ENCODE assay signal across 16 cellular contexts in genomic region chr3:133124511-133124910, GRCh38.
DNase-seq lines count a peak whose midpoint lies in the region; ATAC-seq and TF ChIP-seq lines count a peak whose summit lies in the region.
"Had no signal": no experiment of that assay in that cellular context is flagged by ENCODE, and none has a peak within 500 bp of the region (broad histone marks: within the 10 kb centered on the region; RNA-seq: fewer than 3 reads in every experiment).

No MANE protein-coding gene starts in this region.

- H3K4me3 Mint-ChIP-seq in nephron progenitor cell, result no peak overlapping the region
- H3K4me3 Mint-ChIP-seq in natural killer cell, result no peak overlapping the region
- H3K4me3 Mint-ChIP-seq: activated CD4-positive, alpha-beta memory T cell treated with anti-CD3 and anti-CD28 coated beads for 36 hours; mesothelial cell of epicardium had no signal

- H3K27me3 Mint-ChIP-seq in nephron progenitor cell (ENCODE audit: low read depth, poor library complexity) (no peaks in the 10 kb centered on the region), natural killer cell (ENCODE audit: low read depth in 2 of 2) (no peaks in the 10 kb centered on the region)

- peaks cover 25% of the 10 kb centered on the region for H3K4me1 ChIP-seq in BE2C
- H3K4me1 ChIP-seq in lower lobe of right lung, result no peaks in the 10 kb centered on the region
- H3K4me1 ChIP-seq: right lobe of liver, testis had no signal

- H3K36me3 Mint-ChIP-seq in nephron progenitor cell (ENCODE audit: low read depth) (no peaks in the 10 kb centered on the region), natural killer cell (no peaks in the 10 kb centered on the region)
- H3K36me3 Mint-ChIP-seq: activated CD4-positive, alpha-beta memory T cell treated with anti-CD3 and anti-CD28 coated beads for 36 hours; activated naive CD4-positive, alpha-beta T cell treated with anti-CD3 and anti-CD28 coated beads, Interleukin-2, amount 50 U/mL, for 72 hours; mesothelial cell of epicardium had no signal

- ATAC-seq in lower lobe of right lung, result peak; percentile 19 to 56
- no peak for ATAC-seq in HG02973 (IDR thresholded peaks at IDR 0.05; ENCODE audit: unreplicated experiment)
- ATAC-seq in natural killer cell, result no peak
- ATAC-seq: activated naive CD4-positive, alpha-beta T cell treated with anti-CD3 and anti-CD28 coated beads, Interleukin-2, amount 50 U/mL, for 72 hours; right lobe of liver had no signal

- peak overlapping the region in 1 of 2 donors; percentile 5 for H3K27ac ChIP-seq in coronary artery
- no peak overlapping the region for H3K27ac ChIP-seq in lower lobe of right lung
- H3K27ac ChIP-seq: right lobe of liver, testis had no signal

- DNase-seq in BE2C (peak; percentile 79), NCI-H69 (lab: John Stamatoyannopoulos, UW) (peak; percentile 13), coronary artery (ENCODE audit: low spot score) (no peak), lower lobe of right lung (no peak), nephron progenitor cell (no peak), natural killer cell (no peak)
- DNase-seq in activated CD8-positive, alpha-beta memory T cell treated with anti-CD3 and anti-CD28 coated beads, Interleukin-2, amount 50 U/mL, for 48 hours, result no peak
- DNase-seq: activated CD4-positive, alpha-beta memory T cell treated with anti-CD3 and anti-CD28 coated beads for 36 hours; effector CD4-positive, alpha-beta T cell; NCI-H1694; right lobe of liver; T-helper 1 cell; testis had no signal

- TF ChIP-seq CTCF in BE2C (IDR thresholded peaks at IDR 0.05; ENCODE audit: low read depth, low read length) (no peak), coronary artery (IDR thresholded peaks at IDR 0.05) (no peak), lower lobe of right lung (IDR thresholded peaks at IDR 0.05) (no peak), nephron progenitor cell (IDR thresholded peaks at IDR 0.05) (no peak), natural killer cell (IDR thresholded peaks at IDR 0.05) (no peak)

- intact Hi-C loops in lower lobe of right lung (cut with DNase I), result no loop called here
- intact Hi-C loops in natural killer cell (cut with micrococcal nuclease), result no loop called here

- H3K9me3 ChIP-seq in BE2C (no peaks in the 10 kb centered on the region), lower lobe of right lung (no peaks in the 10 kb centered on the region)
- H3K9me3 ChIP-seq: right lobe of liver, testis had no signal

- H3K27me3 ChIP-seq in BE2C (no peaks in the 10 kb centered on the region), lower lobe of right lung (ENCODE audit: low read depth) (no peaks in the 10 kb centered on the region)
- H3K27me3 ChIP-seq: right lobe of liver, testis had no signal

- H3K4me3 ChIP-seq in BE2C (ENCODE audit: low read depth, low read length) (peak overlapping the region; percentile 35), coronary artery (peak overlapping the region; percentile 3), lower lobe of right lung (no peak overlapping the region)
- H3K4me3 ChIP-seq: right lobe of liver, testis had no signal

- H3K4me1 Mint-ChIP-seq in nephron progenitor cell (peaks cover 5% of the 10 kb centered on the region), natural killer cell (no peaks in the 10 kb centered on the region)

- H3K36me3 ChIP-seq in BE2C (peaks cover 10% of the 10 kb centered on the region; the same call in 1 of the 2 replicates), lower lobe of right lung (no peaks in the 10 kb centered on the region)
- H3K36me3 ChIP-seq: right lobe of liver had no signal

- no peak overlapping the region for H3K27ac Mint-ChIP-seq in nephron progenitor cell
- no peak overlapping the region for H3K27ac Mint-ChIP-seq in natural killer cell
- H3K27ac Mint-ChIP-seq: activated CD4-positive, alpha-beta memory T cell treated with anti-CD3 and anti-CD28 coated beads for 36 hours; activated naive CD4-positive, alpha-beta T cell treated with anti-CD3 and anti-CD28 coated beads, Interleukin-2, amount 50 U/mL, for 72 hours; mesothelial cell of epicardium had no signal

- no peaks in the 10 kb centered on the region for H3K9me3 Mint-ChIP-seq in nephron progenitor cell
- peaks cover 0 to 2% of the 10 kb centered on the region in 2 donors for H3K9me3 Mint-ChIP-seq in natural killer cell
- H3K9me3 Mint-ChIP-seq: activated CD4-positive, alpha-beta memory T cell treated with anti-CD3 and anti-CD28 coated beads for 36 hours; activated naive CD4-positive, alpha-beta T cell treated with anti-CD3 and anti-CD28 coated beads, Interleukin-2, amount 50 U/mL, for 72 hours had no signal

Comparison
In these comparisons a context has a peak if more than half of its experiments do, and no peak if none do; other contexts are left out.
1. DNase-seq: peak in BE2C (single experiment) and NCI-H69 (single experiment); none in coronary artery (single experiment), lower lobe of right lung (single experiment), activated CD8-positive, alpha-beta memory T cell treated with anti-CD3 and anti-CD28 coated beads, Interleukin-2, amount 50 U/mL, for 48 hours (single experiment), nephron progenitor cell (single experiment) and natural killer cell (single experiment).
2. ATAC-seq: peak in lower lobe of right lung (2 of 2); none in HG02973 (single experiment) and natural killer cell (0 of 3).